8 cellular contexts compared by ENCODE assay signal in the genomic region with DNA sequence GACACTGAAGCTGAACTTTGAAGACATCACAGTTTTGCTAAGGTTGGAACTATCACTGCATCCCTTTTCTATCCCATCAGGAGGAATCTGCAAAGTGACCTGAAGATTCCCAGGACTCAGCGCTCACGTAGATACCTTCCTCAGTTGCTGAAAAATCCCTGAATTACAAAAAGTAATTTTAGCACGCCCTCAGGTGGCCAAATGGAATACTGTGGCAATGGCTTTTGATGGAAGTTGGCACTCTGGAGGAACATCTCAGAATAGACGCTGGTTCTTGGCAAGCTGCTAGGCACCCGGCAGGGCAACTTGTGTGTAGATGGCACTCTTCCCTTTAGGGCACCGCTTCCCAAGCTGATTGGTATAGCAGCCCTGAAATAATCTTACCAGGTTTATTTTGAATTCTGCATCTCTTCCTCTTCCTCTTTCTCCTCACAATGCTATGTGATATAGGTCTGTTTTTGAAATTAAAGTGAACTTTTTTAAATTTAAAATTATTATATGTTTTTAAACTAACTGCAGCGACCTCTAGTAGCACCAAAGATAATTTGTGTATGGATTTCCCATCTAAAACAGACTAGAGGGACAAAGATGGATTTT. TPM values are rescaled to one million over a fixed set of nuclear protein-coding genes. Genes with fewer than 3 reads are reported as not detected.
DNase-seq lines count a peak whose midpoint lies in the region; ATAC-seq and TF ChIP-seq lines count a peak whose summit lies in the region.

No MANE protein-coding gene starts in this region.

- H3K27ac Mint-ChIP-seq in CD4-positive, alpha-beta memory T cell, result no peak overlapping the region
- H3K27ac Mint-ChIP-seq in brain, result no peak overlapping the region
- no peak overlapping the region for H3K27ac Mint-ChIP-seq in stimulated activated effector memory CD8-positive, alpha-beta T cell treated with anti-CD3 and anti-CD28 coated beads, Interleukin-12 subunit alpha, Interleukin-12 subunit beta, amount 100 ng/mL, for 72 hours

- TF ChIP-seq CTCF in OCI-LY1 (IDR thresholded peaks at IDR 0.05; ENCODE audit: low read length) (peak; percentile 59; the same call in 1 of the 2 replicates), brain (conservative IDR thresholded peaks at IDR 0.05) (peak; percentile 67 to 79)

- POLR2A ChIA-PET in CD4-positive, alpha-beta memory T cell (lab: Charles Lee; ENCODE audit: partially characterized antibody), result no interaction called here

- no peaks in the 10 kb centered on the region for H3K9me3 Mint-ChIP-seq in CD4-positive, alpha-beta memory T cell
- H3K9me3 Mint-ChIP-seq in brain, result no peaks in the 10 kb centered on the region
- no peaks in the 10 kb centered on the region for H3K9me3 Mint-ChIP-seq in stimulated activated effector memory CD8-positive, alpha-beta T cell treated with anti-CD3 and anti-CD28 coated beads, Interleukin-12 subunit alpha, Interleukin-12 subunit beta, amount 100 ng/mL, for 72 hours

- H3K9ac ChIP-seq in OCI-LY1 (ENCODE audit: low read length), result no peak overlapping the region

- H3K36me3 Mint-ChIP-seq in CD4-positive, alpha-beta memory T cell, result no peaks in the 10 kb centered on the region
- no peaks in the 10 kb centered on the region for H3K36me3 Mint-ChIP-seq in brain
- no peaks in the 10 kb centered on the region for H3K36me3 Mint-ChIP-seq in stimulated activated effector memory CD8-positive, alpha-beta T cell treated with anti-CD3 and anti-CD28 coated beads, Interleukin-12 subunit alpha, Interleukin-12 subunit beta, amount 100 ng/mL, for 72 hours

- DNase-seq in CD4-positive, alpha-beta memory T cell, result peak in 2 of 5 donors; percentile 3 to 6
- DNase-seq in kidney glomerular epithelial cell (lab: John Stamatoyannopoulos, UW) (peak; percentile 20), hepatic stellate cell (ENCODE audit: low spot score) (no peak), 8988T (no peak)
- DNase-seq in stimulated activated effector memory CD8-positive, alpha-beta T cell treated with anti-CD3 and anti-CD28 coated beads, Interleukin-12 subunit alpha, Interleukin-12 subunit beta, amount 100 ng/mL, for 72 hours (ENCODE audit: low spot score in 2 of 2), result peak; percentile 3 to 49

- no peaks in the 10 kb centered on the region for H3K27me3 ChIP-seq in CD4-positive, alpha-beta memory T cell (ENCODE audit: insufficient read depth, low read length)
- H3K27me3 ChIP-seq in OCI-LY1 (ENCODE audit: insufficient read depth, low read length), result no peaks in the 10 kb centered on the region

- no peaks in the 10 kb centered on the region for H3K4me1 ChIP-seq in CD4-positive, alpha-beta memory T cell (ENCODE audit: insufficient read depth, low read length)
- no peaks in the 10 kb centered on the region for H3K4me1 ChIP-seq in OCI-LY1 (ENCODE audit: insufficient read depth, low read length, severe bottlenecking)

- H3K4me2 ChIP-seq in OCI-LY1 (ENCODE audit: low read length), result no peak overlapping the region

- H3K9me2 ChIP-seq in OCI-LY1 (ENCODE audit: low read depth, low read length), result no peaks in the 10 kb centered on the region

- H3K4me1 Mint-ChIP-seq in CD4-positive, alpha-beta memory T cell, result peaks cover 0 to 4% (median 3%) of the 10 kb centered on the region in 4 donors
- no peaks in the 10 kb centered on the region for H3K4me1 Mint-ChIP-seq in brain
- H3K4me1 Mint-ChIP-seq in stimulated activated effector memory CD8-positive, alpha-beta T cell treated with anti-CD3 and anti-CD28 coated beads, Interleukin-12 subunit alpha, Interleukin-12 subunit beta, amount 100 ng/mL, for 72 hours, result no peaks in the 10 kb centered on the region

- CTCF ChIA-PET in CD4-positive, alpha-beta memory T cell (lab: Charles Lee; ENCODE audit: partially characterized antibody), result interaction anchor here (1.5 kb wide), 1 partner anchor 84 kb away, joined by 4 read pairs; no protein-coding TSS in a partner anchor

- H3K9me3 ChIP-seq in CD4-positive, alpha-beta memory T cell (ENCODE audit: control insufficient read depth in 1 of 2, low read length in 2 of 2), result no peaks in the 10 kb centered on the region
- no peaks in the 10 kb centered on the region for H3K9me3 ChIP-seq in OCI-LY1 (ENCODE audit: low read length)

- H3F3A ChIP-seq in OCI-LY1 (ENCODE audit: insufficient read depth, low read length), result no peaks in the 10 kb centered on the region

- H3K27me3 Mint-ChIP-seq in CD4-positive, alpha-beta memory T cell, result peaks cover 8 to 9% of the 10 kb centered on the region in 2 donors
- peaks cover 27% of the 10 kb centered on the region for H3K27me3 Mint-ChIP-seq in brain

- H2AFZ ChIP-seq in OCI-LY1 (ENCODE audit: low read length), result no peak overlapping the region

- H3K4me3 Mint-ChIP-seq in CD4-positive, alpha-beta memory T cell, result peak overlapping the region in 5 of 8 donors; percentile 9 to 67 (median 52)
- H3K4me3 Mint-ChIP-seq in brain, result peak overlapping the region in 3 of 5 experiments; percentile 17 to 49 (median 39)
- H3K4me3 Mint-ChIP-seq in stimulated activated effector memory CD8-positive, alpha-beta T cell treated with anti-CD3 and anti-CD28 coated beads, Interleukin-12 subunit alpha, Interleukin-12 subunit beta, amount 100 ng/mL, for 72 hours, result peak overlapping the region; percentile 38

- H3K79me2 ChIP-seq in OCI-LY1 (ENCODE audit: insufficient read depth, low read length), result no peaks in the 10 kb centered on the region

- H3K4me3 ChIP-seq in CD4-positive, alpha-beta memory T cell (ENCODE audit: low read length in 2 of 2), result no peak overlapping the region
- no peak overlapping the region for H3K4me3 ChIP-seq in OCI-LY1 (ENCODE audit: low read depth, low read length, poor library complexity, severe bottlenecking)

- H3K27ac ChIP-seq in CD4-positive, alpha-beta memory T cell (ENCODE audit: low read depth, low read length), result no peak overlapping the region
- no peak overlapping the region for H3K27ac ChIP-seq in OCI-LY1 (ENCODE audit: low read depth, low read length, poor library complexity, severe bottlenecking)

- intact Hi-C loops in CD4-positive, alpha-beta memory T cell (cut with micrococcal nuclease), result no loop called here

- peak; percentile 51 for ATAC-seq in GM21529 (IDR thresholded peaks at IDR 0.05; ENCODE audit: unreplicated experiment)
- no peak for ATAC-seq in stimulated activated effector memory CD8-positive, alpha-beta T cell treated with anti-CD3 and anti-CD28 coated beads, Interleukin-12 subunit alpha, Interleukin-12 subunit beta, amount 100 ng/mL, for 72 hours

- no peaks in the 10 kb centered on the region for H3K36me3 ChIP-seq in CD4-positive, alpha-beta memory T cell (ENCODE audit: insufficient read depth, low read length)
- no peaks in the 10 kb centered on the region for H3K36me3 ChIP-seq in OCI-LY1 (ENCODE audit: insufficient read depth, low read length)

- no peaks in the 10 kb centered on the region for H4K20me1 ChIP-seq in OCI-LY1 (ENCODE audit: insufficient read depth, low read length)

RNA-seq across cellular contexts. Expression of a gene that starts 16.3 kb away (rescaled TPM):
- not detected for total RNA-seq in CD4-positive, alpha-beta memory T cell
- polyA plus RNA-seq in CD4-positive, alpha-beta memory T cell, result not detected
- not detected for polyA plus RNA-seq in brain (ENCODE audit: insufficient read depth, low read depth, low replicate concordance)

Comparison
In these comparisons a context has a peak if more than half of its experiments do, and no peak if none do; other contexts are left out.
1. DNase-seq: peak in kidney glomerular epithelial cell (single experiment) and stimulated activated effector memory CD8-positive, alpha-beta T cell treated with anti-CD3 and anti-CD28 coated beads, Interleukin-12 subunit alpha, Interleukin-12 subunit beta, amount 100 ng/mL, for 72 hours (2 of 2); none in hepatic stellate cell (single experiment) and 8988T (single experiment).
2. Peak in every context shown above with its lines, with median percentiles within 50 percentile points of each other: H3K4me3 Mint-ChIP-seq.